Comparison of ENCODE assay signal across 24 cellular contexts in genomic region chr4:109051054-109051453, GRCh38.
DNase-seq lines count a peak whose midpoint lies in the region; ATAC-seq, FAIRE-seq and TF ChIP-seq lines count a peak whose summit lies in the region.
"Had no signal": no experiment of that assay in that cellular context is flagged by ENCODE, and none has a peak within 500 bp of the region (broad histone marks: within the 10 kb centered on the region; RNA-seq: fewer than 3 reads in every experiment).

No MANE protein-coding gene starts in this region.

- TF ChIP-seq EP300 in K562 (IDR thresholded peaks at IDR 0.05; ENCODE audit: low read length) = no peak

- no peak overlapping the region for H3K27ac ChIP-seq in K562 (ENCODE audit: extremely low read depth, low read depth, low read length)
- H3K27ac ChIP-seq: A549; BLaER1 treated with 17β-estradiol and CSF1 and Interleukin-3, amounts not matched to agents 10 nM and 100 nM had no signal

- no peak for FAIRE-seq in K562 (lab: Jason Lieb, UNC)
- FAIRE-seq: A549, GM12891, GM18507 had no signal

- POLR2A ChIA-PET in K562 (lab: Yijun Ruan, JAX) = interaction anchor here (1.0 kb wide), 1 partner anchor 10 kb away, joined by 3 read pairs; no protein-coding TSS in a partner anchor

- peaks cover 0 to 22% of the 10 kb centered on the region in 2 experiments; a peak in 4 of 5 replicates for H3K4me1 ChIP-seq in K562 (replicated peaks in 1 of 2; ENCODE audit: control insufficient read depth in 2 of 2, insufficient read depth in 2 of 2, low read length in 2 of 2)
- H3K4me1 ChIP-seq: A549, BE2C had no signal

- H4K20me1 ChIP-seq in K562 (replicated peaks; ENCODE audit: control insufficient read depth, insufficient read depth, low read length) = no peaks in the 10 kb centered on the region
- H4K20me1 ChIP-seq: BLaER1 treated with 17β-estradiol and CSF1 and Interleukin-3, amounts not matched to agents 10 nM and 100 nM had no signal

- no peaks in the 10 kb centered on the region for H3K79me2 ChIP-seq in K562 (ENCODE audit: control insufficient read depth, insufficient read depth, low read length)

- H3K4me2 ChIP-seq in K562 (ENCODE audit: insufficient read depth, low read length) = no peak overlapping the region
- H3K4me2 ChIP-seq: A549; BLaER1 treated with 17β-estradiol and CSF1 and Interleukin-3, amounts not matched to agents 10 nM and 100 nM; GM23338 had no signal

- H3K9me3 Mint-ChIP-seq in mesothelial cell of epicardium = no peaks in the 10 kb centered on the region
- no peaks in the 10 kb centered on the region for H3K9me3 Mint-ChIP-seq in CD14-positive monocyte
- H3K9me3 Mint-ChIP-seq: CD4-positive, alpha-beta memory T cell; GM23338; H9 had no signal

- DNase-seq in OCI-M1 (lab: John Stamatoyannopoulos, UW) (peak; percentile 22), K562 (ENCODE audit: extremely low read depth in 1 of 4, low spot score in 3 of 4) (no peak), mesothelial cell of epicardium (ENCODE audit: low spot score in 2 of 2, unreplicated experiment in 2 of 2) (no peak), sciatic nerve (ENCODE audit: low spot score) (no peak), CD14-positive monocyte (ENCODE audit: low spot score) (no peak), RPMI8226 (no peak), left cardiac atrium (no peak)
- DNase-seq: 8988T; ACHN; AML-193; BE2C; Calu3; CD4-positive, alpha-beta memory T cell; COR-L47; DMS53; DMS79 treated with DMSO at 0.1 percent for 48 hours; GF-D8; H9 had no signal

- no peak overlapping the region for H3K4me3 ChIP-seq in K562
- H3K4me3 ChIP-seq: A549; BLaER1 treated with 17β-estradiol and CSF1 and Interleukin-3, amounts not matched to agents 10 nM and 100 nM; GM23338 had no signal

- no peak overlapping the region for H3K9ac ChIP-seq in K562 (ENCODE audit: insufficient read depth in 1 of 2, low read depth in 2 of 2, low read length in 2 of 2)
- H3K9ac ChIP-seq: BLaER1 treated with 17β-estradiol and CSF1 and Interleukin-3, amounts not matched to agents 10 nM and 100 nM had no signal

- H3K4me1 Mint-ChIP-seq in mesothelial cell of epicardium (peaks cover 59% of the 10 kb centered on the region), CD14-positive monocyte (peaks cover 32% of the 10 kb centered on the region)
- H3K4me1 Mint-ChIP-seq: GM23338, H9 had no signal

- peak overlapping the region; percentile 7 for H3K27ac Mint-ChIP-seq in mesothelial cell of epicardium
- H3K27ac Mint-ChIP-seq in CD14-positive monocyte = no peak overlapping the region
- H3K27ac Mint-ChIP-seq: CD4-positive, alpha-beta memory T cell; GM23338; H9 had no signal

- H3K36me3 Mint-ChIP-seq in mesothelial cell of epicardium = no peaks in the 10 kb centered on the region
- no peaks in the 10 kb centered on the region for H3K36me3 Mint-ChIP-seq in CD14-positive monocyte
- H3K36me3 Mint-ChIP-seq: CD4-positive, alpha-beta memory T cell had no signal

- CTCF ChIA-PET in K562 (lab: Yijun Ruan, JAX; ENCODE audit: low intra/inter-chr PET ratio) = no interaction called here

- 71% methylated on average over 2 of the region's 2 CpGs for WGBS in K562 (ENCODE audit: insufficient coverage, low coverage, missing lambda C conversion rate)

- in situ Hi-C loops in K562 (cut with MboI) = no loop called here

- H3K36me3 ChIP-seq in K562 (ENCODE audit: control insufficient read depth, insufficient read depth, low read length) = no peaks in the 10 kb centered on the region
- H3K36me3 ChIP-seq: BE2C; BLaER1 treated with 17β-estradiol and CSF1 and Interleukin-3, amounts not matched to agents 10 nM and 100 nM had no signal

- H2AFZ ChIP-seq in K562 (ENCODE audit: low read depth, low read length) = peak overlapping the region; percentile 25
- H2AFZ ChIP-seq: GM23338 had no signal

- no peaks in the 10 kb centered on the region for H3K27me3 Mint-ChIP-seq in mesothelial cell of epicardium (ENCODE audit: low read depth)
- peaks cover 0 to 3% (median 0%) of the 10 kb centered on the region in 3 donors for H3K27me3 Mint-ChIP-seq in CD14-positive monocyte (ENCODE audit: low read depth in 3 of 3)

- TF ChIP-seq CTCF in K562 (IDR thresholded peaks at IDR 0.05 in 2 of 3, conservative IDR thresholded peaks at IDR 0.05 in 1 of 3; ENCODE audit: insufficient read depth in 2 of 3, low read depth in 1 of 3, low read length in 3 of 3) = no peak
- no peak for TF ChIP-seq CTCF in mesothelial cell of epicardium (IDR thresholded peaks at IDR 0.05; ENCODE audit: unreplicated experiment)
- no peak for TF ChIP-seq CTCF in CD14-positive monocyte (IDR thresholded peaks at IDR 0.05)

- H3K4me3 Mint-ChIP-seq in mesothelial cell of epicardium = no peak overlapping the region
- no peak overlapping the region for H3K4me3 Mint-ChIP-seq in CD14-positive monocyte
- H3K4me3 Mint-ChIP-seq: CD4-positive, alpha-beta memory T cell; GM23338; H9 had no signal

- no peaks in the 10 kb centered on the region for H3K27me3 ChIP-seq in K562 (ENCODE audit: control insufficient read depth in 2 of 2, insufficient read depth in 2 of 2, low read length in 2 of 2)
- H3K27me3 ChIP-seq: BE2C; BLaER1 treated with 17β-estradiol and CSF1 and Interleukin-3, amounts not matched to agents 10 nM and 100 nM had no signal

- intact Hi-C loops in K562 (cut with micrococcal nuclease) = no loop called here
- intact Hi-C loops in sciatic nerve (cut with DNase I) = no loop called here
- intact Hi-C loops in CD14-positive monocyte (cut with micrococcal nuclease) = no loop called here
- intact Hi-C loops in left cardiac atrium (cut with DNase I) = no loop called here

- no peak for TF ChIP-seq RAD21 in K562 (CRISPR knock-in tag; conservative IDR thresholded peaks at IDR 0.05 in 1 of 2, IDR thresholded peaks at IDR 0.05 in 1 of 2)

- BruUV-seq in K562 (replicated peaks; lab: Mats Ljungman, UMichigan) = no TSS peak

- ATAC-seq in K562 (no peak), sciatic nerve (peak; percentile 87), left cardiac atrium (no peak)
- ATAC-seq: A549, GM23338, HCT116 had no signal

- H3K9me3 ChIP-seq in K562 (replicated peaks; ENCODE audit: control insufficient read depth, insufficient read depth, low read depth, low read length) = no peaks in the 10 kb centered on the region
- H3K9me3 ChIP-seq: A549; BE2C; BLaER1 treated with 17β-estradiol and CSF1 and Interleukin-3, amounts not matched to agents 10 nM and 100 nM had no signal

- no peaks in the 10 kb centered on the region for H3K9me1 ChIP-seq in K562 (ENCODE audit: control insufficient read depth, insufficient read depth, low read length)

- TF ChIP-seq POLR2A in K562 (conservative IDR thresholded peaks at IDR 0.05) = no peak

TF ChIP-seq in K562, 482 proteins besides CTCF, POLR2A, EP300 and RAD21 (continues in another document):
- TF ChIP-seq CHCHD3 (CRISPR knock-in tag; IDR thresholded peaks at IDR 0.05) (no peak), NKRF (IDR thresholded peaks at IDR 0.05; ENCODE audit: borderline replicate concordance) (no peak), PTBP1 (IDR thresholded peaks at IDR 0.05; ENCODE audit: low read depth, low read length) (no peak), CREB3 (tag; conservative IDR thresholded peaks at IDR 0.05; ENCODE audit: low read depth) (no peak), SUPT5H (IDR thresholded peaks at IDR 0.05) (no peak), ELF1 (tag; IDR thresholded peaks at IDR 0.05) (no peak), ZNF778 (CRISPR knock-in tag; IDR thresholded peaks at IDR 0.05) (no peak), SOX6 (IDR thresholded peaks at IDR 0.05) (no peak), ZC3H4 (CRISPR knock-in tag; IDR thresholded peaks at IDR 0.05; ENCODE audit: borderline replicate concordance) (no peak), CCAR2 (IDR thresholded peaks at IDR 0.05; ENCODE audit: low read depth, low read length) (no peak), SMARCA4 (IDR thresholded peaks at IDR 0.05) (no peak), ZNF444 (CRISPR knock-in tag; IDR thresholded peaks at IDR 0.05) (no peak), GMEB1 (CRISPR knock-in tag; IDR thresholded peaks at IDR 0.05) (no peak)
